Comparison of ENCODE assay signal across 8 cellular contexts in genomic region chr21:42219606-42220137, GRCh38.
DNase-seq lines count a peak whose midpoint lies in the region; ATAC-seq and TF ChIP-seq lines count a peak whose summit lies in the region.

No MANE protein-coding gene starts in this region.

- H3F3A ChIP-seq in Loucy (ENCODE audit: low read depth): no peaks in the 10 kb centered on the region

- no peak for TF ChIP-seq CTCF in Loucy (conservative IDR thresholded peaks at IDR 0.05; ENCODE audit: low read length)
- no peak for TF ChIP-seq CTCF in astrocyte of the cerebellum (IDR thresholded peaks at IDR 0.05; ENCODE audit: low read depth, low read length, missing control alignments)

- H3K9me3 ChIP-seq in Loucy (ENCODE audit: insufficient read depth, low read depth, low read length) (0 out of 2 replicates have a peak, but pooled peaks cover 5% of the 10 kb centered on the region), iPS-20b (ENCODE audit: insufficient read depth, low read depth, low read length) (peaks cover 9% of the 10 kb centered on the region; the same call in 1 of the 2 replicates)

- H3K9ac ChIP-seq in Loucy (ENCODE audit: low read depth, low read length, poor library complexity, severe bottlenecking) (peak overlapping the region; percentile 86), iPS-20b (ENCODE audit: low read depth, low read length) (peak overlapping the region; percentile 68; the same call in 1 of the 2 replicates)

- no peak overlapping the region for H3K27ac ChIP-seq in iPS-20b (ENCODE audit: low read length)

- no peaks in the 10 kb centered on the region for H3K9me2 ChIP-seq in Loucy (replicated peaks; ENCODE audit: low read depth, low read length)

- peaks cover 59% of the 10 kb centered on the region for H3K79me2 ChIP-seq in Loucy (ENCODE audit: insufficient read depth, low read length)

- peak overlapping the region; percentile 86 for H3K4me3 ChIP-seq in Loucy (ENCODE audit: low read length, poor library complexity, severe bottlenecking)
- peak overlapping the region; percentile 30 for H3K4me3 ChIP-seq in astrocyte of the cerebellum (ENCODE audit: low read depth, low read length)
- H3K4me3 ChIP-seq in iPS-20b (ENCODE audit: low read length): peak overlapping the region; percentile 88

- peak overlapping the region; percentile 61 for H2AFZ ChIP-seq in Loucy (ENCODE audit: low read length)

- H3K4me1 ChIP-seq in Loucy (ENCODE audit: insufficient read depth, low read length, poor library complexity, severe bottlenecking): peaks cover 42% of the 10 kb centered on the region
- peaks cover 2% of the 10 kb centered on the region; the same call in 1 of the 2 replicates for H3K4me1 ChIP-seq in iPS-20b (ENCODE audit: insufficient read depth, low read length)

- H3K4me2 ChIP-seq in Loucy (ENCODE audit: low read depth, low read length, poor library complexity, severe bottlenecking): peak overlapping the region; percentile 92

- H4K20me1 ChIP-seq in Loucy (ENCODE audit: insufficient read depth, low read length, poor library complexity, severe bottlenecking): peaks cover 9% of the 10 kb centered on the region

- DNase-seq in NCI-H510A treated with DMSO at 0.1 percent for 48 hours (lab: John Stamatoyannopoulos, UW) (peak; percentile 51), NCI-H510A (lab: John Stamatoyannopoulos, UW) (no peak), astrocyte of the cerebellum (ENCODE audit: low read depth) (no peak), middle frontal gyrus (ENCODE audit: extremely low spot score, low spot score) (no peak)
- DNase-seq in stimulated activated CD8-positive, alpha-beta memory T cell treated with anti-CD3 and anti-CD28 coated beads, Interleukin-4, amount 100 ng/mL, for 48 hours: peak; percentile 54

- H3K27me3 ChIP-seq in Loucy (ENCODE audit: insufficient read depth, low read length, poor library complexity, severe bottlenecking) (no peaks in the 10 kb centered on the region), iPS-20b (ENCODE audit: insufficient read depth, low read length) (peaks cover 76% of the 10 kb centered on the region)

- ATAC-seq in GM19023 (IDR thresholded peaks at IDR 0.05; ENCODE audit: unreplicated experiment): no peak

- no peaks in the 10 kb centered on the region for H3K36me3 ChIP-seq in Loucy (ENCODE audit: insufficient read depth, low read length)
- no peaks in the 10 kb centered on the region for H3K36me3 ChIP-seq in iPS-20b (ENCODE audit: insufficient read depth, low read depth, low read length)

- in situ Hi-C loops in astrocyte of the cerebellum (cut with HindIII; ENCODE audit: low sequenced_read_pairs): no loop called here

Comparison
In these comparisons a context has a peak if more than half of its experiments do, and no peak if none do; other contexts are left out.
1. DNase-seq: peak in NCI-H510A treated with DMSO at 0.1 percent for 48 hours (single experiment) and stimulated activated CD8-positive, alpha-beta memory T cell treated with anti-CD3 and anti-CD28 coated beads, Interleukin-4, amount 100 ng/mL, for 48 hours (single experiment); none in NCI-H510A (single experiment), astrocyte of the cerebellum (single experiment) and middle frontal gyrus (single experiment).
2. H3K4me3 ChIP-seq: peak in every context shown above with its lines; median percentile 88 in iPS-20b; 86 in Loucy; 30 in astrocyte of the cerebellum.